Comparison of ENCODE assay signal across 1 cellular context in the genomic region with DNA sequence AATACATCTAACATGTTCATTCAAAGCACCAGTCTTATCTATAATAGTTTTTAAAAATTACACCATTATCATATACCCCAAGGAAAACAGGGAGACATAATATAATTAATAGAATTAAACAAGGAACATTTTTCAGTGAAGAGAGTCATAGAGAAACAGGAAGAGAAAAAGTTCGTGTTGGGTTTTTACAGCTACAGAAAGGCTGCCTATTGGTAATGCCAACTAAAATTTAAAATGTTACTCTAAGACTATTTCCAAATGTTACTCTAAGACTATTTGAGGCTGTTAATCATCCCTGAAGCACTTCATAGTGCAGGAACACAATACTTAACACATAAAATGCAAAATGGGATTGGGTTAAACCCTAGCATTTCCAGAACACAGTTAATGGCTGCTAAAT.
TF ChIP-seq lines count a peak whose summit lies in the region.

No MANE protein-coding gene starts in this region.

TF ChIP-seq in GM23338, 12 proteins besides CTCF, POLR2A, EP300 and RAD21:
- TF ChIP-seq CREB1 (CRISPR knock-in tag; IDR thresholded peaks at IDR 0.05; ENCODE audit: low read depth) (no peak), EZH2phosphoT487 (IDR thresholded peaks at IDR 0.05; ENCODE audit: unreplicated experiment) (no peak), ZNF114 (CRISPR knock-in tag; IDR thresholded peaks at IDR 0.05) (no peak)
- TF ChIP-seq, protein P1, sequence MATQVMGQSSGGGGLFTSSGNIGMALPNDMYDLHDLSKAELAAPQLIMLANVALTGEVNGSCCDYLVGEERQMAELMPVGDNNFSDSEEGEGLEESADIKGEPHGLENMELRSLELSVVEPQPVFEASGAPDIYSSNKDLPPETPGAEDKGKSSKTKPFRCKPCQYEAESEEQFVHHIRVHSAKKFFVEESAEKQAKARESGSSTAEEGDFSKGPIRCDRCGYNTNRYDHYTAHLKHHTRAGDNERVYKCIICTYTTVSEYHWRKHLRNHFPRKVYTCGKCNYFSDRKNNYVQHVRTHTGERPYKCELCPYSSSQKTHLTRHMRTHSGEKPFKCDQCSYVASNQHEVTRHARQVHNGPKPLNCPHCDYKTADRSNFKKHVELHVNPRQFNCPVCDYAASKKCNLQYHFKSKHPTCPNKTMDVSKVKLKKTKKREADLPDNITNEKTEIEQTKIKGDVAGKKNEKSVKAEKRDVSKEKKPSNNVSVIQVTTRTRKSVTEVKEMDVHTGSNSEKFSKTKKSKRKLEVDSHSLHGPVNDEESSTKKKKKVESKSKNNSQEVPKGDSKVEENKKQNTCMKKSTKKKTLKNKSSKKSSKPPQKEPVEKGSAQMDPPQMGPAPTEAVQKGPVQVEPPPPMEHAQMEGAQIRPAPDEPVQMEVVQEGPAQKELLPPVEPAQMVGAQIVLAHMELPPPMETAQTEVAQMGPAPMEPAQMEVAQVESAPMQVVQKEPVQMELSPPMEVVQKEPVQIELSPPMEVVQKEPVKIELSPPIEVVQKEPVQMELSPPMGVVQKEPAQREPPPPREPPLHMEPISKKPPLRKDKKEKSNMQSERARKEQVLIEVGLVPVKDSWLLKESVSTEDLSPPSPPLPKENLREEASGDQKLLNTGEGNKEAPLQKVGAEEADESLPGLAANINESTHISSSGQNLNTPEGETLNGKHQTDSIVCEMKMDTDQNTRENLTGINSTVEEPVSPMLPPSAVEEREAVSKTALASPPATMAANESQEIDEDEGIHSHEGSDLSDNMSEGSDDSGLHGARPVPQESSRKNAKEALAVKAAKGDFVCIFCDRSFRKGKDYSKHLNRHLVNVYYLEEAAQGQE (IDR thresholded peaks at IDR 0.05; ENCODE audit: unreplicated experiment) = no peak
